1 cellular context compared by ENCODE assay signal in the genomic region with DNA sequence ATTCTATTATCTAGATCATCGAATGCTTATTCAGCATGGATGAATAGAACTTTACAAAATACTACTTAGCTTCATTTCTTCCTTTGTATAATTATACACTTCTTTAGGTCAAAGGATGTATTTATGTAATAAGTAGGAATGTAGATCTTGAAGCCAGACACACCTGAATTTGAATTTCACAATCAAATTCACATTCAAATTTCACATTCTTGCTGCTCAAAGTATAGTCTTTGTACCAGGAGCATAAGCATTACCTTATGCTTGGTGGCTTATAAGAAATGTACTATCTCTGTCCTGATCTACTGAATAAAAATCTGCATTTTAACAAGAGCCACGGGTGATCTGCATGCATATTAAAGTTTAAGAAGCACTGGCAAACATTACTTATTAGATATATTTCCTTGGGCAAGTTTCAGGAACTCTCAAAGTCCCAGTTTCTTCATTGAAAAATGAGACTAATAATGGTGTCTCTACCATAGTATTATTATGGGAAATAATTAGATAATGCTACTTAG.
TF ChIP-seq lines count a peak whose summit lies in the region.

No MANE protein-coding gene starts in this region.

TF ChIP-seq in GM23338, 12 proteins besides CTCF, POLR2A, EP300 and RAD21 (continued from another document):
- TF ChIP-seq ZNF462 (CRISPR knock-in tag; IDR thresholded peaks at IDR 0.05) (no peak), CREB1 (CRISPR knock-in tag; IDR thresholded peaks at IDR 0.05; ENCODE audit: low read depth) (no peak), POLR2AphosphoS5 (IDR thresholded peaks at IDR 0.05; ENCODE audit: low read depth) (no peak), EZH2phosphoT487 (IDR thresholded peaks at IDR 0.05; ENCODE audit: unreplicated experiment) (no peak)
TF ChIP-seq in GM23338: peak in this region for 0.
